Comparison of ENCODE assay signal across 12 cellular contexts in genomic region chr14:99118046-99118721, GRCh38.
A peak's percentile ranks its signal among the peaks of the same experiment; 100 is the strongest.
DNase-seq lines count a peak whose midpoint lies in the region; ATAC-seq and TF ChIP-seq lines count a peak whose summit lies in the region.
"Had no signal": no experiment of that assay in that cellular context is flagged by ENCODE, and none has a peak within 500 bp of the region (broad histone marks: within the 10 kb centered on the region; RNA-seq: fewer than 3 reads in every experiment).

No MANE protein-coding gene starts in this region.

- H3K4me3 ChIP-seq in right atrium auricular region (no peak overlapping the region), left ventricle myocardium inferior (no peak overlapping the region), iPS DF 6.9 (ENCODE audit: low read length) (peak overlapping the region; percentile 28; the same call in 1 of the 2 replicates), upper lobe of right lung (no peak overlapping the region)
- H3K4me3 ChIP-seq: left lung had no signal

- peak; percentile 23 for ATAC-seq in upper lobe of right lung
- ATAC-seq in HG03139 (IDR thresholded peaks at IDR 0.05; ENCODE audit: unreplicated experiment): no peak
- ATAC-seq: left lung had no signal

- TF ChIP-seq CTCF in right atrium auricular region (IDR thresholded peaks at IDR 0.05) (no peak), left ventricle myocardium inferior (IDR thresholded peaks at IDR 0.05; ENCODE audit: borderline replicate concordance) (no peak), upper lobe of right lung (IDR thresholded peaks at IDR 0.05) (no peak)

- H3K9me3 ChIP-seq in right atrium auricular region: peaks cover 0 to 14% of the 10 kb centered on the region in 2 donors
- peaks cover 14% of the 10 kb centered on the region for H3K9me3 ChIP-seq in left ventricle myocardium inferior (replicated peaks)
- no peaks in the 10 kb centered on the region for H3K9me3 ChIP-seq in iPS DF 6.9 (ENCODE audit: control insufficient read depth, insufficient read depth, low read length)
- no peaks in the 10 kb centered on the region for H3K9me3 ChIP-seq in upper lobe of right lung
- H3K9me3 ChIP-seq: testis had no signal

- H3K4me1 Mint-ChIP-seq in activated CD4-positive, alpha-beta memory T cell treated with anti-CD3 and anti-CD28 coated beads for 36 hours (ENCODE audit: low read depth): peaks cover 4% of the 10 kb centered on the region

- no peak overlapping the region for H3K27ac ChIP-seq in right atrium auricular region
- H3K27ac ChIP-seq in left ventricle myocardium inferior (replicated peaks): no peak overlapping the region
- no peak overlapping the region for H3K27ac ChIP-seq in iPS DF 6.9 (ENCODE audit: low read length)
- H3K27ac ChIP-seq in upper lobe of right lung: no peak overlapping the region
- H3K27ac ChIP-seq: left lung, testis had no signal

- peak overlapping the region; percentile 45 for H3K4me3 Mint-ChIP-seq in activated CD4-positive, alpha-beta memory T cell treated with anti-CD3 and anti-CD28 coated beads for 36 hours

- H3K36me3 Mint-ChIP-seq in activated CD4-positive, alpha-beta memory T cell treated with anti-CD3 and anti-CD28 coated beads for 36 hours: peaks cover 4% of the 10 kb centered on the region

- POLR2A ChIA-PET in activated CD4-positive, alpha-beta memory T cell treated with anti-CD3 and anti-CD28 coated beads for 36 hours (lab: Charles Lee): no interaction called here

- CTCF ChIA-PET in activated CD4-positive, alpha-beta memory T cell treated with anti-CD3 and anti-CD28 coated beads for 36 hours (lab: Charles Lee): no interaction called here

- H3K36me3 ChIP-seq in right atrium auricular region: no peaks in the 10 kb centered on the region
- no peaks in the 10 kb centered on the region for H3K36me3 ChIP-seq in left ventricle myocardium inferior
- no peaks in the 10 kb centered on the region for H3K36me3 ChIP-seq in iPS DF 6.9 (ENCODE audit: control insufficient read depth, insufficient read depth, low read length)
- no peaks in the 10 kb centered on the region for H3K36me3 ChIP-seq in upper lobe of right lung
- H3K36me3 ChIP-seq: left lung had no signal

- H3K4me1 ChIP-seq in right atrium auricular region (no peaks in the 10 kb centered on the region), left ventricle myocardium inferior (no peaks in the 10 kb centered on the region), iPS DF 6.9 (ENCODE audit: control insufficient read depth, insufficient read depth, low read length) (peaks cover 7% of the 10 kb centered on the region), upper lobe of right lung (no peaks in the 10 kb centered on the region)

- H3K27me3 Mint-ChIP-seq in activated CD4-positive, alpha-beta memory T cell treated with anti-CD3 and anti-CD28 coated beads for 36 hours: peaks cover 4% of the 10 kb centered on the region

- intact Hi-C loops in left ventricle myocardium inferior (cut with micrococcal nuclease): no loop called here
- intact Hi-C loops in activated CD4-positive, alpha-beta memory T cell treated with anti-CD3 and anti-CD28 coated beads for 36 hours (cut with micrococcal nuclease): no loop called here
- intact Hi-C loops in upper lobe of right lung (cut with DNase I): no loop called here
- intact Hi-C loops in posterior vena cava (cut with DNase I): loop anchor here in 1 of 2 donors (10.0 kb wide), 1 partner anchor 687 kb away; no protein-coding TSS in a partner anchor

- no CpG with 5 or more reads among the region's 53 CpGs for WGBS in iPS DF 6.9 (ENCODE audit: insufficient coverage, insufficient read length)

- peaks cover 14% of the 10 kb centered on the region for H3K9me3 Mint-ChIP-seq in activated CD4-positive, alpha-beta memory T cell treated with anti-CD3 and anti-CD28 coated beads for 36 hours

- DNase-seq in right atrium auricular region (ENCODE audit: low spot score) (peak; percentile 23), left ventricle myocardium inferior (no peak), iPS DF 6.9 (ENCODE audit: low read depth, low spot score) (no peak), upper lobe of right lung (no peak), posterior vena cava (ENCODE audit: low spot score) (no peak)
- no peak for DNase-seq in activated CD4-positive, alpha-beta memory T cell treated with anti-CD3 and anti-CD28 coated beads for 36 hours
- DNase-seq in effector CD4-positive, alpha-beta T cell: no peak
- DNase-seq: left lung, NCI-H187 treated with DMSO at 0.1 percent for 48 hours, T-helper 2 cell, testis had no signal

- no peak overlapping the region for H3K27ac Mint-ChIP-seq in activated CD4-positive, alpha-beta memory T cell treated with anti-CD3 and anti-CD28 coated beads for 36 hours

- H3K27me3 ChIP-seq in right atrium auricular region (peaks cover 0 to 4% of the 10 kb centered on the region in 2 donors), left ventricle myocardium inferior (ENCODE audit: low read depth) (peaks cover 81% of the 10 kb centered on the region), iPS DF 6.9 (ENCODE audit: control insufficient read depth, insufficient read depth, low read length) (0 out of 2 replicates have a peak, but pooled peaks cover 1% of the 10 kb centered on the region), upper lobe of right lung (peaks cover 19% of the 10 kb centered on the region)
- H3K27me3 ChIP-seq: testis had no signal
